In the genomic region with DNA sequence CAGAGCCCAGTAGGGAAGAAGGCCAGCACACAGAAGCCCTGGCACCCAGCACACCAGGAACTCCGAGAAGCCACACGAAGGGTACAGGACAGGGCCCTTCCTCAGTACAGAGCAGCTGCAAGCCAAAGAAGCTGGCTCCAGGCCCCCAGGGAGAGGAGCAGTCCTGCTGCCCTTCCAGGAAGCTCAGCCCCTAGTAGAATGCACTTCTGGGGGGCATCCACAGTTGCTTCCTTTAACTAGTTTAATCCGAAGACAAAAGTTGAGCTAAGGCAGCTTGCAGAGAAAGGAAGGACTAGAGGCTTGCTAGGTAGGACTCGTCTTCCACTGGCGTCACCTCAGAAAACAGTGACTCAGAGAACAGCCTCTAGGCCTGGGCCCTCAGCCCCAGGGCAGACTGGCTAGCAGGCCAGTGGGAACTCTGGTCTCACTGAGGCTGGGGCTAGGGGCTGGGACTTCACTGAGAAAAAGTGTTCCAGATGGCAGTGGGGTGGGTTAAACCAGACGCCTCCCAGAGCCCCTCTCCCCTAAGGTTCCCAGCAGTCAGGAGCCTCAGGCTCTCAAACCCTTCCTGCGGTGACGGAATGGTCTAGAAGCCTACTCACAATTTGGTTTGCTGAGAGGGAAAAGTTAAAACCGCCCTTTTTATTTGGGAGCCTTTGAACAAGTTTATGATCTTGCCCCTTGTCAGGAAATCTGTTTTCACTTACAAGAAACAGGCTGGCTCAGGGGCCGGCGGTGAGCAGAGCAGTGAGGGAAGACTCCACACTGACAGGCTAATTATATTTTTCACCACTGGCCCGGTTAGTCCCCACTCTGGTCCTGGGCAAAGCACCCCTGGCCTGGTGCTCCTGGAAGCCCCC, we compare ENCODE assay signal across 12 cellular contexts. TPM values are rescaled to one million over a fixed set of nuclear protein-coding genes. Genes with fewer than 3 reads are reported as not detected.
A peak's percentile ranks its signal among the peaks of the same experiment; 100 is the strongest.
DNase-seq lines count a peak whose midpoint lies in the region; ATAC-seq, FAIRE-seq and TF ChIP-seq lines count a peak whose summit lies in the region.
"Had no signal": no experiment of that assay in that cellular context is flagged by ENCODE, and none has a peak within 500 bp of the region (broad histone marks: within the 10 kb centered on the region; RNA-seq: fewer than 3 reads in every experiment).

No MANE protein-coding gene starts in this region.

- no peak overlapping the region for H3K4me3 Mint-ChIP-seq in activated CD4-positive, alpha-beta T cell treated with anti-CD3 and anti-CD28 coated beads, Interleukin-2, amount 10 ng/mL, durations not matched to agents 7 days and 5 days
- H3K4me3 Mint-ChIP-seq: activated CD4-positive, alpha-beta T cell treated with anti-CD3 and anti-CD28 coated beads, Interleukin-2, amount 10 ng/mL, durations not matched to agents 24 days and 14 days; central memory CD8-positive, alpha-beta T cell; T-cell had no signal

- POLR2A ChIA-PET in activated CD4-positive, alpha-beta T cell treated with anti-CD3 and anti-CD28 coated beads, Interleukin-2, amount 10 ng/mL, durations not matched to agents 7 days and 5 days (lab: Charles Lee), result no interaction called here

- no peaks in the 10 kb centered on the region for H3K36me3 Mint-ChIP-seq in activated CD4-positive, alpha-beta T cell treated with anti-CD3 and anti-CD28 coated beads, Interleukin-2, amount 10 ng/mL, durations not matched to agents 7 days and 5 days (ENCODE audit: low read depth)
- H3K36me3 Mint-ChIP-seq: T-cell had no signal

- H3K27me3 ChIP-seq in WERI-Rb-1 (ENCODE audit: insufficient read depth, low read depth, severe bottlenecking), result no peaks in the 10 kb centered on the region

- no peak for TF ChIP-seq POLR2A in H54 (IDR thresholded peaks at IDR 0.05; ENCODE audit: low read depth, low read length)

- no peaks in the 10 kb centered on the region for H3K4me1 Mint-ChIP-seq in activated CD4-positive, alpha-beta T cell treated with anti-CD3 and anti-CD28 coated beads, Interleukin-2, amount 10 ng/mL, durations not matched to agents 7 days and 5 days
- H3K4me1 Mint-ChIP-seq: activated CD4-positive, alpha-beta T cell treated with anti-CD3 and anti-CD28 coated beads, Interleukin-2, amount 10 ng/mL, durations not matched to agents 24 days and 14 days; central memory CD8-positive, alpha-beta T cell; T-cell had no signal

- no peak for FAIRE-seq in H54 (lab: Jason Lieb, UNC)

- H3K9me3 ChIP-seq in WERI-Rb-1 (ENCODE audit: severe bottlenecking), result no peaks in the 10 kb centered on the region

- no peaks in the 10 kb centered on the region; the same call in 1 of the 2 replicates for H3K36me3 ChIP-seq in WERI-Rb-1

- no peak overlapping the region for H3K27ac Mint-ChIP-seq in activated CD4-positive, alpha-beta T cell treated with anti-CD3 and anti-CD28 coated beads, Interleukin-2, amount 10 ng/mL, durations not matched to agents 7 days and 5 days
- H3K27ac Mint-ChIP-seq: activated CD4-positive, alpha-beta T cell treated with anti-CD3 and anti-CD28 coated beads, Interleukin-2, amount 10 ng/mL, durations not matched to agents 24 days and 14 days; T-cell had no signal

- H3K27ac ChIP-seq in WERI-Rb-1 (0 out of 2 replicates have a peak overlapping the region, but pooled peaks have one; percentile 8), substantia nigra (ENCODE audit: low read depth, low read length, poor library complexity, severe bottlenecking) (peak overlapping the region; percentile 47)

- ATAC-seq in left ventricle myocardium superior, result peak; percentile 35

- no peak for TF ChIP-seq CTCF in WERI-Rb-1 (IDR thresholded peaks at IDR 0.05; ENCODE audit: low read depth, low read length)

- CTCF ChIA-PET in activated CD4-positive, alpha-beta T cell treated with anti-CD3 and anti-CD28 coated beads, Interleukin-2, amount 10 ng/mL, durations not matched to agents 7 days and 5 days (lab: Charles Lee), result interaction anchor here (2.0 kb wide), 1 partner anchor 13 kb away, joined by 6 read pairs; no protein-coding TSS in a partner anchor

- DNase-seq in H54 (ENCODE audit: insufficient read length, low spot score), result peak; percentile 88
- DNase-seq in WERI-Rb-1, result no peak
- DNase-seq in left ventricle myocardium superior, result no peak
- no peak for DNase-seq in substantia nigra (lab: John Stamatoyannopoulos, UW)
- DNase-seq in LoVo (ENCODE audit: low spot score), result no peak
- DNase-seq in activated naive CD4-positive, alpha-beta T cell (lab: John Stamatoyannopoulos, UW), result no peak
- no peak for DNase-seq in activated CD4-positive, alpha-beta T cell treated with anti-CD3 and anti-CD28 coated beads, Interleukin-2, amount 10 ng/mL, durations not matched to agents 7 days and 5 days
- DNase-seq: activated CD4-positive, alpha-beta T cell treated with anti-CD3 and anti-CD28 coated beads, Interleukin-2, amount 10 ng/mL, durations not matched to agents 24 days and 14 days; NCI-H187; NK-92 treated with Interleukin-12 subunit alpha and Interleukin-12 subunit beta, amount 100 ng/mL, for 24 hours had no signal

- H3K4me3 ChIP-seq in WERI-Rb-1 (ENCODE audit: low read depth, low read length), result no peak overlapping the region

- H3K9me3 Mint-ChIP-seq in activated CD4-positive, alpha-beta T cell treated with anti-CD3 and anti-CD28 coated beads, Interleukin-2, amount 10 ng/mL, durations not matched to agents 7 days and 5 days, result no peaks in the 10 kb centered on the region
- H3K9me3 Mint-ChIP-seq: activated CD4-positive, alpha-beta T cell treated with anti-CD3 and anti-CD28 coated beads, Interleukin-2, amount 10 ng/mL, durations not matched to agents 24 days and 14 days; central memory CD8-positive, alpha-beta T cell; T-cell had no signal

- H3K27me3 Mint-ChIP-seq in activated CD4-positive, alpha-beta T cell treated with anti-CD3 and anti-CD28 coated beads, Interleukin-2, amount 10 ng/mL, durations not matched to agents 7 days and 5 days, result no peaks in the 10 kb centered on the region
- H3K27me3 Mint-ChIP-seq: activated CD4-positive, alpha-beta T cell treated with anti-CD3 and anti-CD28 coated beads, Interleukin-2, amount 10 ng/mL, durations not matched to agents 24 days and 14 days; central memory CD8-positive, alpha-beta T cell; T-cell had no signal

- intact Hi-C loops in left ventricle myocardium superior (cut with micrococcal nuclease), result no loop called here

RNA-seq across cellular contexts. Expression of gene ACTG1, which starts 41.4 kb away (rescaled TPM):
- total RNA-seq in left ventricle myocardium superior, result 357 TPM
- 1,000 to 10,000 TPM; 4,611 to 5,328 TPM for total RNA-seq in activated CD4-positive, alpha-beta T cell treated with anti-CD3 and anti-CD28 coated beads, Interleukin-2, amount 10 ng/mL, durations not matched to agents 7 days and 5 days

RNA-seq across cellular contexts. Expression of gene FSCN2, which starts 57.0 kb away (rescaled TPM):
- 0.50 TPM for total RNA-seq in left ventricle myocardium superior
- total RNA-seq in activated CD4-positive, alpha-beta T cell treated with anti-CD3 and anti-CD28 coated beads, Interleukin-2, amount 10 ng/mL, durations not matched to agents 7 days and 5 days, result under 1 TPM; 0.22 to 0.33 TPM

Comparison
In these comparisons a context has a peak if more than half of its experiments do, and no peak if none do; other contexts are left out.
1. RNA of gene ACTG1, which starts 41.4 kb away (total RNA-seq): 4,611 to 5,328 TPM in activated CD4-positive, alpha-beta T cell treated with anti-CD3 and anti-CD28 coated beads, Interleukin-2, amount 10 ng/mL, durations not matched to agents 7 days and 5 days; 357 TPM in left ventricle myocardium superior (single experiment); every median in the first group is over 10 times any median in the second.